1 cellular context compared by ENCODE assay signal in the genomic region with DNA sequence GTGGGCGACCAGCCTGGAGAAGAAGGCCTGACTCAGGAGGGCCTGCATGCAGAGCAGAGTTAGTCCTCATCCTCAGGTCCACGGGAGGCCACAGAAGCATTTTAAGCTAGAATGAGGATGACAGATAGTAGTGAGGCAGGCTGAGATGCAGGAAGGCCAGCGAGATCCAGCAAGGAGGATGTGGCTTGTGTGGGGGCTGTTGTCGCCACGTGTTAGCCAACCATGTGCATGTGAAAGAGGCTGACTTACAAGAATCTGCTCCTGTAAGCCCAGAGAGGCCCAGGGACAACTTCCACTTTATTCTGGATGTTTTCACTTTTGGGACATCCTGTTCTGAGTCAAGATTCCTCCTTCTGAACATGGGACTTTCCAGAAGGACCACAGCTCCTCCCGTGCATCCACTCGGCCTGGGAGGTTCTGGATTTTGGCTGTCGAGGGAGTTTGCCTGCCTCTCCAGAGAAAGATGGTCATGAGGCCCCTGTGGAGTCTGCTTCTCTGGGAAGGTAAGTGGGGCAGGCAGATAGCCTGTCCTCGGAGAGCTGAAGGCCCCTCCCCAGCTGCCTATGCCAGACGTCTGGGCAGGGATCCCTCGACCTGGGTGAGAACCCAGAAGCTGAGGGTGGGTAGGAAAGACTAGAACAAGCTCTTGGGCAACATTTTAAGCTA.
TF ChIP-seq lines count a peak whose summit lies in the region.

A gene (plus strand): TSS at position 438 of the 666 bp plus-strand sequence. CDS start 26 bp downstream, at position 464.

TF ChIP-seq in SK-N-SH treated with all-trans-retinoic acid at 6 μM for 48 hours, 23 proteins besides CTCF, POLR2A, EP300 and RAD21 (continued from another document):
- TF ChIP-seq TOX (CRISPR knock-in tag; IDR thresholded peaks at IDR 0.05; ENCODE audit: borderline replicate concordance) (no peak), ISL1 (CRISPR knock-in tag; IDR thresholded peaks at IDR 0.05) (no peak), ZC3H10 (CRISPR knock-in tag; IDR thresholded peaks at IDR 0.05) (no peak), ZNF565 (CRISPR knock-in tag; conservative IDR thresholded peaks at IDR 0.05; ENCODE audit: low read depth) (no peak), RARB (CRISPR knock-in tag; IDR thresholded peaks at IDR 0.05) (no peak)
- TF ChIP-seq, protein P1, sequence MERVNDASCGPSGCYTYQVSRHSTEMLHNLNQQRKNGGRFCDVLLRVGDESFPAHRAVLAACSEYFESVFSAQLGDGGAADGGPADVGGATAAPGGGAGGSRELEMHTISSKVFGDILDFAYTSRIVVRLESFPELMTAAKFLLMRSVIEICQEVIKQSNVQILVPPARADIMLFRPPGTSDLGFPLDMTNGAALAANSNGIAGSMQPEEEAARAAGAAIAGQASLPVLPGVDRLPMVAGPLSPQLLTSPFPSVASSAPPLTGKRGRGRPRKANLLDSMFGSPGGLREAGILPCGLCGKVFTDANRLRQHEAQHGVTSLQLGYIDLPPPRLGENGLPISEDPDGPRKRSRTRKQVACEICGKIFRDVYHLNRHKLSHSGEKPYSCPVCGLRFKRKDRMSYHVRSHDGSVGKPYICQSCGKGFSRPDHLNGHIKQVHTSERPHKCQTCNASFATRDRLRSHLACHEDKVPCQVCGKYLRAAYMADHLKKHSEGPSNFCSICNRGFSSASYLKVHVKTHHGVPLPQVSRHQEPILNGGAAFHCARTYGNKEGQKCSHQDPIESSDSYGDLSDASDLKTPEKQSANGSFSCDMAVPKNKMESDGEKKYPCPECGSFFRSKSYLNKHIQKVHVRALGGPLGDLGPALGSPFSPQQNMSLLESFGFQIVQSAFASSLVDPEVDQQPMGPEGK (CRISPR knock-in tag; IDR thresholded peaks at IDR 0.05; ENCODE audit: borderline replicate concordance), result no peak
- TF ChIP-seq, protein P2, sequence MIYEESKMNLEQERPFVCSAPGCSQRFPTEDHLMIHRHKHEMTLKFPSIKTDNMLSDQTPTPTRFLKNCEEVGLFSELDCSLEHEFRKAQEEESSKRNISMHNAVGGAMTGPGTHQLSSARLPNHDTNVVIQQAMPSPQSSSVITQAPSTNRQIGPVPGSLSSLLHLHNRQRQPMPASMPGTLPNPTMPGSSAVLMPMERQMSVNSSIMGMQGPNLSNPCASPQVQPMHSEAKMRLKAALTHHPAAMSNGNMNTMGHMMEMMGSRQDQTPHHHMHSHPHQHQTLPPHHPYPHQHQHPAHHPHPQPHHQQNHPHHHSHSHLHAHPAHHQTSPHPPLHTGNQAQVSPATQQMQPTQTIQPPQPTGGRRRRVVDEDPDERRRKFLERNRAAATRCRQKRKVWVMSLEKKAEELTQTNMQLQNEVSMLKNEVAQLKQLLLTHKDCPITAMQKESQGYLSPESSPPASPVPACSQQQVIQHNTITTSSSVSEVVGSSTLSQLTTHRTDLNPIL (CRISPR knock-in tag; IDR thresholded peaks at IDR 0.05; ENCODE audit: low read depth), result no peak
- TF ChIP-seq, protein P3, sequence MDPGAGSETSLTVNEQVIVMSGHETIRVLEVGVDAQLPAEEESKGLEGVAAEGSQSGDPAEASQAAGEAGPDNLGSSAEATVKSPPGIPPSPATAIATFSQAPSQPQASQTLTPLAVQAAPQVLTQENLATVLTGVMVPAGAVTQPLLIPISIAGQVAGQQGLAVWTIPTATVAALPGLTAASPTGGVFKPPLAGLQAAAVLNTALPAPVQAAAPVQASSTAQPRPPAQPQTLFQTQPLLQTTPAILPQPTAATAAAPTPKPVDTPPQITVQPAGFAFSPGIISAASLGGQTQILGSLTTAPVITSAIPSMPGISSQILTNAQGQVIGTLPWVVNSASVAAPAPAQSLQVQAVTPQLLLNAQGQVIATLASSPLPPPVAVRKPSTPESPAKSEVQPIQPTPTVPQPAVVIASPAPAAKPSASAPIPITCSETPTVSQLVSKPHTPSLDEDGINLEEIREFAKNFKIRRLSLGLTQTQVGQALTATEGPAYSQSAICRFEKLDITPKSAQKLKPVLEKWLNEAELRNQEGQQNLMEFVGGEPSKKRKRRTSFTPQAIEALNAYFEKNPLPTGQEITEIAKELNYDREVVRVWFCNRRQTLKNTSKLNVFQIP (CRISPR knock-in tag; IDR thresholded peaks at IDR 0.05; ENCODE audit: borderline replicate concordance, low read depth), result no peak
- TF ChIP-seq, protein P4, sequence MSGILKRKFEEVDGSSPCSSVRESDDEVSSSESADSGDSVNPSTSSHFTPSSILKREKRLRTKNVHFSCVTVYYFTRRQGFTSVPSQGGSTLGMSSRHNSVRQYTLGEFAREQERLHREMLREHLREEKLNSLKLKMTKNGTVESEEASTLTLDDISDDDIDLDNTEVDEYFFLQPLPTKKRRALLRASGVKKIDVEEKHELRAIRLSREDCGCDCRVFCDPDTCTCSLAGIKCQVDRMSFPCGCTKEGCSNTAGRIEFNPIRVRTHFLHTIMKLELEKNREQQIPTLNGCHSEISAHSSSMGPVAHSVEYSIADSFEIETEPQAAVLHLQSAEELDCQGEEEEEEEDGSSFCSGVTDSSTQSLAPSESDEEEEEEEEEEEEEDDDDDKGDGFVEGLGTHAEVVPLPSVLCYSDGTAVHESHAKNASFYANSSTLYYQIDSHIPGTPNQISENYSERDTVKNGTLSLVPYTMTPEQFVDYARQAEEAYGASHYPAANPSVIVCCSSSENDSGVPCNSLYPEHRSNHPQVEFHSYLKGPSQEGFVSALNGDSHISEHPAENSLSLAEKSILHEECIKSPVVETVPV (CRISPR knock-in tag; IDR thresholded peaks at IDR 0.05), result no peak
TF ChIP-seq in SK-N-SH treated with all-trans-retinoic acid at 6 μM for 48 hours: peak in this region for 0.
